Comparison of ENCODE assay signal across 1 cellular context in the genomic region with DNA sequence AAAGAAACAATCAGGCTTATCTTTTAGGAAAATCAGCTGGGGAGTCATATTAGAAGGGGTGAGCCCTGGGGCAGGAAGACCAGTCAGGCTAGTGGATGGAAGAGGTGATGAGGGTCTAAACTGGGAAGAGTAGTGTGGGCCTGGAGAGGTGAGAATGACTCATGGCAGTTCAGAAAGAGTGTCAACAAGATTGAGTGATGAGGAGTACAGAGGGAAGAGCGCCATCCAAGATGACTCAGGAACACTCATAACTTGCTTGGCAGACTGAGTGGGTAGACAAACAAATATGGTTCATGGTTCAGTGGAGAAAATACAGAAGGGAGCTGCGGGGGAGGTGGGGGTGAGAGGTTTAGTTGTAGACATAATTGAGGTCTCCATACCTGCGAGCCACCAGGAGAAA.
TF ChIP-seq lines count a peak whose summit lies in the region.

No MANE protein-coding gene starts in this region.

TF ChIP-seq in SK-N-SH, 30 proteins besides CTCF, POLR2A, EP300 and RAD21 (continued from another document):
- TF ChIP-seq TCF12 (IDR thresholded peaks at IDR 0.05) (peak; percentile 39; the same call in 1 of the 2 replicates), PBX3 (IDR thresholded peaks at IDR 0.05) (peak; percentile 90), FOSL2 (IDR thresholded peaks at IDR 0.05; ENCODE audit: borderline replicate concordance, low read depth) (peak; percentile 82), NFIC (IDR thresholded peaks at IDR 0.05; ENCODE audit: borderline replicate concordance) (peak; percentile 69), RXRA (IDR thresholded peaks at IDR 0.05; ENCODE audit: borderline replicate concordance, low read depth) (peak; percentile 69; the same call in 1 of the 2 replicates), RFX5 (IDR thresholded peaks at IDR 0.05; ENCODE audit: low read length) (no peak)
